Comparison of ENCODE assay signal across 16 cellular contexts in genomic region chr10:67678335-67678974, GRCh38. TPM values are rescaled to one million over a fixed set of nuclear protein-coding genes. Genes with fewer than 3 reads are reported as not detected.
A peak's percentile ranks its signal among the peaks of the same experiment; 100 is the strongest.
DNase-seq lines count a peak whose midpoint lies in the region; ATAC-seq and TF ChIP-seq lines count a peak whose summit lies in the region.
"Had no signal": no experiment of that assay in that cellular context is flagged by ENCODE, and none has a peak within 500 bp of the region (broad histone marks: within the 10 kb centered on the region; RNA-seq: fewer than 3 reads in every experiment).

No MANE protein-coding gene starts in this region.

- no peaks in the 10 kb centered on the region for H3K36me3 ChIP-seq in OCI-LY3 (replicated peaks; ENCODE audit: low read depth, low read length)
- no peaks in the 10 kb centered on the region for H3K36me3 ChIP-seq in mucosa of descending colon (ENCODE audit: low read depth)
- H3K36me3 ChIP-seq: HAP-1 had no signal

- H3K4me3 ChIP-seq in OCI-LY3 (ENCODE audit: low read length), result no peak overlapping the region
- no peak overlapping the region for H3K4me3 ChIP-seq in mucosa of descending colon
- H3K4me3 ChIP-seq: HAP-1 had no signal

- no peaks in the 10 kb centered on the region for H3K79me2 ChIP-seq in OCI-LY3 (ENCODE audit: low read length)

- H3K27me3 ChIP-seq in OCI-LY3 (ENCODE audit: low read depth, low read length), result no peaks in the 10 kb centered on the region

- DNase-seq in superior temporal gyrus (ENCODE audit: extremely low spot score) (peak; percentile 7), mucosa of descending colon (no peak), activated gamma-delta T cell (lab: John Stamatoyannopoulos, UW) (no peak), HCEC 1CT (no peak)
- DNase-seq: C1 segment of cervical spinal cord; CD4-positive, alpha-beta T cell; DMS79; HFFc6; KG1 had no signal

- peak overlapping the region; percentile 18 for H3K4me2 ChIP-seq in OCI-LY3 (ENCODE audit: low read length)

- H3K4me1 ChIP-seq in OCI-LY3 (ENCODE audit: low read length) (peaks cover 11% of the 10 kb centered on the region), mucosa of descending colon (ENCODE audit: low read depth) (no peaks in the 10 kb centered on the region)
- H3K4me1 ChIP-seq: HAP-1 had no signal

- no peaks in the 10 kb centered on the region for H4K20me1 ChIP-seq in OCI-LY3 (ENCODE audit: insufficient read depth, low read length)

- intact Hi-C loops in mucosa of descending colon (cut with DNase I, micrococcal nuclease), result no loop called here

- H3K27ac ChIP-seq in OCI-LY3 (ENCODE audit: low read length), result no peak overlapping the region

- no peak overlapping the region for H3K9ac ChIP-seq in OCI-LY3 (ENCODE audit: low read length)

- no peak overlapping the region for H2AFZ ChIP-seq in OCI-LY3 (ENCODE audit: low read depth, low read length)

- no peaks in the 10 kb centered on the region for H3K9me3 ChIP-seq in OCI-LY3 (ENCODE audit: insufficient read depth, low read length)
- H3K9me3 ChIP-seq in mucosa of descending colon, result no peaks in the 10 kb centered on the region
- H3K9me3 ChIP-seq: HAP-1 had no signal

- ATAC-seq in GM18868 (IDR thresholded peaks at IDR 0.05; ENCODE audit: unreplicated experiment) (peak; percentile 46), GM21786 (IDR thresholded peaks at IDR 0.05; ENCODE audit: unreplicated experiment) (peak; percentile 58), mucosa of descending colon (no peak)

- TF ChIP-seq CTCF in OCI-LY3 (IDR thresholded peaks at IDR 0.05; ENCODE audit: low read depth, low read length), result no peak
- no peak for TF ChIP-seq CTCF in mucosa of descending colon (IDR thresholded peaks at IDR 0.05)

RNA-seq across cellular contexts. Expression of gene CTNNA3, which starts 17.5 kb away (rescaled TPM):
- total RNA-seq in mucosa of descending colon, result 1 to 10 TPM in 1 of 3 donors, under 1 TPM in 2; 0.52 to 7.5 (median 0.70) TPM
- total RNA-seq: B cell, G401, HFFc6, HT1080 had no signal
